Comparison of ENCODE assay signal across 26 cellular contexts in genomic region chr5:71629950-71630349, GRCh38.
"Had no signal": no experiment of that assay in that cellular context is flagged by ENCODE, and none has a peak within 500 bp of the region (broad histone marks: within the 10 kb centered on the region; RNA-seq: fewer than 3 reads in every experiment).

No MANE protein-coding gene starts in this region.

- FAIRE-seq: islet of Langerhans, TTC549 had no signal

- H3K36me3 ChIP-seq: WERI-Rb-1 had no signal

- H3K4me1 ChIP-seq: psoas muscle, tibial artery, upper lobe of right lung had no signal

- H3K27ac ChIP-seq: adrenal gland, esophagus muscularis mucosa, neutrophil, psoas muscle, stomach, tibial artery, upper lobe of right lung, WERI-Rb-1 had no signal

- H3K4me3 ChIP-seq: adrenal gland, esophagus muscularis mucosa, mucosa of descending colon, psoas muscle, stomach, tibial artery, upper lobe of right lung had no signal

- DNase-seq: activated CD4-positive, alpha-beta T cell treated with anti-CD3 and anti-CD28 coated beads for 48 hours; activated CD4-positive, alpha-beta T cell treated with anti-CD3 and anti-CD28 coated beads, Interleukin-2, amount 50 U/mL, for 48 hours; activated CD8-positive, alpha-beta memory T cell treated with anti-CD3 and anti-CD28 coated beads for 24 hours; activated effector memory CD4-positive, alpha-beta T cell treated with Interleukin-2 at 50 U/mL for 16 hours; activated naive CD4-positive, alpha-beta T cell treated with Interleukin-2 at 50 U/mL for 16 hours; adrenal gland; aorta; caudate nucleus; foreskin melanocyte; mucosa of descending colon; psoas muscle; stimulated activated CD4-positive, alpha-beta T cell treated with anti-CD3 and anti-CD28 coated beads, Interleukin-15, amount 100 ng/mL, for 24 hours; stimulated activated CD4-positive, alpha-beta T cell treated with anti-CD3 and anti-CD28 coated beads, Interleukin-2, amount 100 ng/mL, for 24 hours; stimulated activated naive B cell treated with anti-CD40 and anti-IgM and Interleukin-4, amounts not matched to agents 10 μg/mL and 1 μg/mL and 100 μg/mL, for 72 hours; stomach; SW 1271; T-helper 9 cell; tibial artery; upper lobe of right lung; WERI-Rb-1 had no signal

- H3K9me3 ChIP-seq: adrenal gland, esophagus muscularis mucosa, mucosa of descending colon, neutrophil, psoas muscle, stomach, tibial artery, upper lobe of right lung had no signal

- ATAC-seq: activated CD4-positive, CD25-positive, alpha-beta regulatory T cell treated with anti-CD3 and anti-CD28 coated beads, Interleukin-2, amount 50 U/mL, for 24 hours; mucosa of descending colon; natural killer cell treated with Interleukin-12 subunit alpha and Interleukin-12 subunit beta and Interleukin-15 and Interleukin-18, amount 100 ng/mL, for 72 hours; psoas muscle; stimulated activated naive B cell treated with anti-CD40 and anti-IgM and Interleukin-4, amounts not matched to agents 10 μg/mL and 1 μg/mL and 100 μg/mL, for 72 hours; upper lobe of right lung had no signal

- H3K27me3 ChIP-seq: adrenal gland, esophagus muscularis mucosa, neutrophil, stomach, tibial artery, upper lobe of right lung had no signal
